ENCODE assay signal across 8 cellular contexts in genomic region chr15:90221251-90221900, GRCh38. TPM values are rescaled to one million over a fixed set of nuclear protein-coding genes. Genes with fewer than 3 reads are reported as not detected.
DNase-seq lines count a peak whose midpoint lies in the region; ATAC-seq and TF ChIP-seq lines count a peak whose summit lies in the region.

No MANE protein-coding gene starts in this region.

- no peak overlapping the region for H3K4me3 Mint-ChIP-seq in effector memory CD8-positive, alpha-beta T cell

- CTCF ChIA-PET in GM10248 (lab: Yijun Ruan, JAX): interaction anchor here (0.8 to 3.0 kb wide), 26 partner anchors 11 to 711 kb away, joined by 3 to 33 read pairs (median 4); partner anchors contain the start of genes CIB1, GDPGP1, HDDC3 and IDH2

- no peaks in the 10 kb centered on the region for H3K27me3 Mint-ChIP-seq in effector memory CD8-positive, alpha-beta T cell

- no peak for ATAC-seq in effector memory CD8-positive, alpha-beta T cell (replicated peaks)

- H3K36me3 Mint-ChIP-seq in effector memory CD8-positive, alpha-beta T cell (ENCODE audit: insufficient read depth): peaks cover 20% of the 10 kb centered on the region

- TF ChIP-seq POLR2A in ovary (IDR thresholded peaks at IDR 0.05): no peak

- WGBS in ovary, 3 donors: 35 to 52% (median 50%) methylated on average over 12 to 14 of the region's 14 CpGs

- no peaks in the 10 kb centered on the region for H3K27me3 ChIP-seq in ovary

- POLR2A ChIA-PET in GM10248 (lab: Yijun Ruan, JAX): interaction anchor here (0.9 kb wide), 1 partner anchor 12 kb away, joined by 4 read pairs; the partner anchor contains the start of genes CIB1 and GDPGP1

- H3K4me1 ChIP-seq in ovary (ENCODE audit: insufficient read depth): no peaks in the 10 kb centered on the region

- no peaks in the 10 kb centered on the region for H3K36me3 ChIP-seq in ovary

- H3K9me3 ChIP-seq in ovary: no peaks in the 10 kb centered on the region

- H3K9me3 Mint-ChIP-seq in effector memory CD8-positive, alpha-beta T cell: no peaks in the 10 kb centered on the region

- intact Hi-C loops in ovary (cut with DNase I): loop anchor here in 2 of 4 donors (10.0 kb wide), 3 partner anchors 137 to 327 kb away; partner anchors contain the start of gene AP3S2 (in 1 of the 2)

- DNase-seq in AG08395 (ENCODE audit: low spot score) (peak; percentile 93), GM10248 (ENCODE audit: extremely low spot score) (peak; percentile 78), NCI-H2171 treated with DMSO at 0.1 percent for 48 hours (lab: John Stamatoyannopoulos, UW) (peak; percentile 60), germinal center (ENCODE audit: low spot score) (peak; percentile 44), ovary (peak; percentile 76 to 87 (median 84)), activated gamma-delta T cell treated with Interleukin-2 at 50 U/mL for 16 hours (no peak)
- DNase-seq in activated CD4-positive, alpha-beta T cell treated with anti-CD3 and anti-CD28 coated beads, Interleukin-2, amount 50 U/mL, for 48 hours: peak; percentile 40 to 57
- DNase-seq in effector memory CD8-positive, alpha-beta T cell: no peak

- H3K4me1 Mint-ChIP-seq in effector memory CD8-positive, alpha-beta T cell (ENCODE audit: low read depth in 2 of 2): peaks cover 5 to 12% of the 10 kb centered on the region in 2 donors

- H3K27ac ChIP-seq in ovary: peak overlapping the region in 1 of 2 donors; percentile 39

- TF ChIP-seq CTCF in GM10248 (IDR thresholded peaks at IDR 0.05; ENCODE audit: control extremely low read depth, extremely low read depth, low read depth, missing control alignments) (peak; percentile 77), ovary (IDR thresholded peaks at IDR 0.05) (peak; percentile 48 to 82 (median 56))

- H3K4me3 ChIP-seq in ovary: no peak overlapping the region

- TF ChIP-seq EP300 in ovary (IDR thresholded peaks at IDR 0.05): no peak

- no peak overlapping the region for H3K27ac Mint-ChIP-seq in effector memory CD8-positive, alpha-beta T cell

RNA-seq across cellular contexts. Expression of gene CIB1, which starts 12.4 kb away (rescaled TPM):
- 10 to 100 TPM; 18.5 to 68.8 (median 45.0) TPM for total RNA-seq in ovary
- polyA plus RNA-seq in ovary: 10 to 100 TPM; 40.2 to 53.6 TPM

RNA-seq across cellular contexts. Expression of gene GDPGP1, which starts 12.6 kb away (rescaled TPM):
- total RNA-seq in ovary: 1 to 10 TPM; 2.5 to 9.3 (median 8.3) TPM
- polyA plus RNA-seq in ovary: 1 to 10 TPM; 2.0 to 3.0 TPM

RNA-seq across cellular contexts. Expression of gene SEMA4B, which starts 20.2 kb away (rescaled TPM):
- total RNA-seq in ovary: 10 to 100 TPM; 25.3 to 83.8 (median 51.0) TPM
- 10 to 100 TPM; 12.4 to 24.4 TPM for polyA plus RNA-seq in ovary

RNA-seq across cellular contexts. Expression of gene TTLL13, which starts 28.0 kb away (rescaled TPM):
- under 1 TPM in 3 of 7 donors, not detected in 4; 0.10 to 0.15 (median 0.13) TPM for total RNA-seq in ovary
- polyA plus RNA-seq in ovary: under 1 TPM; 0.04 to 0.33 TPM

RNA-seq across cellular contexts. Expression of gene NGRN, which starts 44.1 kb away (rescaled TPM):
- total RNA-seq in ovary: 100 to 1,000 TPM in 3 of 7 donors, 10 to 100 TPM in 4; 52.8 to 111 (median 86.0) TPM
- 100 to 1,000 TPM in 1 of 2 donors, 10 to 100 TPM in 1; 69.8 to 112 TPM for polyA plus RNA-seq in ovary

Comparison
In these comparisons a context has a peak if more than half of its experiments do, and no peak if none do; other contexts are left out.
1. DNase-seq: peak in AG08395 (single experiment), GM10248 (single experiment), NCI-H2171 treated with DMSO at 0.1 percent for 48 hours (single experiment), activated CD4-positive, alpha-beta T cell treated with anti-CD3 and anti-CD28 coated beads, Interleukin-2, amount 50 U/mL, for 48 hours (2 of 2), germinal center (single experiment) and ovary (5 of 5); none in activated gamma-delta T cell treated with Interleukin-2 at 50 U/mL for 16 hours (single experiment) and effector memory CD8-positive, alpha-beta T cell (0 of 3).